ENCODE assay signal across 8 cellular contexts in genomic region chr10:31321396-31321941, GRCh38. TPM values are rescaled to one million over a fixed set of nuclear protein-coding genes. Genes with fewer than 3 reads are reported as not detected.
DNase-seq lines count a peak whose midpoint lies in the region; ATAC-seq, FAIRE-seq and TF ChIP-seq lines count a peak whose summit lies in the region.

No MANE protein-coding gene starts in this region.

- no peak for DNase-seq in Caco-2
- DNase-seq in Jurkat, Clone E6-1 (ENCODE audit: low read depth, low spot score) = no peak
- DNase-seq in activated naive CD4-positive, alpha-beta T cell treated with anti-CD3 and anti-CD28 coated beads, Interleukin-2, amount 10 ng/mL, durations not matched to agents 7 days and 5 days = peak; percentile 41
- no peak for DNase-seq in kidney
- DNase-seq in testis = no peak
- DNase-seq in GOT3 (lab: John Stamatoyannopoulos, UW) = no peak
- no peak for DNase-seq in posterior vena cava (ENCODE audit: low spot score)

- no peaks in the 10 kb centered on the region for H3K9me3 ChIP-seq in Caco-2
- no peaks in the 10 kb centered on the region for H3K9me3 ChIP-seq in kidney (ENCODE audit: control insufficient read depth in 1 of 2, low read length in 2 of 2)
- H3K9me3 ChIP-seq in testis = no peaks in the 10 kb centered on the region

- TF ChIP-seq POLR2A in testis (IDR thresholded peaks at IDR 0.05) = no peak

- WGBS in testis, 2 donors = 11 to 14% methylated on average over 10 of the region's 10 CpGs

- H3K9me3 Mint-ChIP-seq in Caco-2 (ENCODE audit: unreplicated experiment) = no peaks in the 10 kb centered on the region
- H3K9me3 Mint-ChIP-seq in activated naive CD4-positive, alpha-beta T cell treated with anti-CD3 and anti-CD28 coated beads, Interleukin-2, amount 10 ng/mL, durations not matched to agents 7 days and 5 days = no peaks in the 10 kb centered on the region

- H3K36me3 ChIP-seq in Caco-2 (ENCODE audit: control insufficient read depth, insufficient read depth, low read length) (no peaks in the 10 kb centered on the region), kidney (ENCODE audit: control insufficient read depth in 1 of 2, insufficient read depth in 2 of 2, low read length in 2 of 2) (no peaks in the 10 kb centered on the region), testis (ENCODE audit: low read depth, missing control alignments) (no peaks in the 10 kb centered on the region)

- peak overlapping the region; percentile 67 for H3K4me3 Mint-ChIP-seq in Caco-2 (ENCODE audit: unreplicated experiment)
- H3K4me3 Mint-ChIP-seq in activated naive CD4-positive, alpha-beta T cell treated with anti-CD3 and anti-CD28 coated beads, Interleukin-2, amount 10 ng/mL, durations not matched to agents 7 days and 5 days = peak overlapping the region; percentile 81

- FAIRE-seq in kidney (lab: Jason Lieb, UNC) = no peak

- peak overlapping the region in 1 of 2 donors; percentile 29 for H3K27ac ChIP-seq in kidney (ENCODE audit: low read depth in 2 of 2, low read length in 2 of 2)
- H3K27ac ChIP-seq in testis = peak overlapping the region in 1 of 2 donors; percentile 96

- peaks cover 7% of the 10 kb centered on the region for H3K36me3 Mint-ChIP-seq in Caco-2 (ENCODE audit: insufficient read depth, unreplicated experiment)
- H3K36me3 Mint-ChIP-seq in activated naive CD4-positive, alpha-beta T cell treated with anti-CD3 and anti-CD28 coated beads, Interleukin-2, amount 10 ng/mL, durations not matched to agents 7 days and 5 days = peaks cover 12% of the 10 kb centered on the region

- peaks cover 2% of the 10 kb centered on the region for H3K27me3 ChIP-seq in Caco-2 (replicated peaks; ENCODE audit: control insufficient read depth, insufficient read depth, low read length)
- no peaks in the 10 kb centered on the region for H3K27me3 ChIP-seq in testis

- no peaks in the 10 kb centered on the region for H3K4me1 Mint-ChIP-seq in Caco-2 (ENCODE audit: low read depth, unreplicated experiment)
- H3K4me1 Mint-ChIP-seq in activated naive CD4-positive, alpha-beta T cell treated with anti-CD3 and anti-CD28 coated beads, Interleukin-2, amount 10 ng/mL, durations not matched to agents 7 days and 5 days = peaks cover 43% of the 10 kb centered on the region

- H3K9ac ChIP-seq in kidney (ENCODE audit: low read length in 2 of 2) = peak overlapping the region in 1 of 2 donors; percentile 62

- H3K4me3 ChIP-seq in Caco-2 (ENCODE audit: low read depth, low read length) = no peak overlapping the region
- peak overlapping the region; percentile 88 for H3K4me3 ChIP-seq in Jurkat, Clone E6-1 (ENCODE audit: low read length)
- peak overlapping the region; percentile 75 to 86 for H3K4me3 ChIP-seq in kidney (ENCODE audit: low read length in 2 of 2)
- peak overlapping the region; percentile 92 to 99 for H3K4me3 ChIP-seq in testis

- POLR2A ChIA-PET in Caco-2 (lab: Charles Lee) = interaction anchor here (0.5 kb wide), 1 partner anchor 888 kb away, joined by 6 read pairs; no protein-coding TSS in a partner anchor

- CTCF ChIA-PET in Caco-2 (lab: Charles Lee) = no interaction called here
- CTCF ChIA-PET in activated naive CD4-positive, alpha-beta T cell treated with anti-CD3 and anti-CD28 coated beads, Interleukin-2, amount 10 ng/mL, durations not matched to agents 7 days and 5 days (lab: Charles Lee) = interaction anchor here (0.7 to 1.2 kb wide), 4 partner anchors 101 to 538 kb away, joined by 3 read pairs; no protein-coding TSS in a partner anchor

- peaks cover 36% of the 10 kb centered on the region for H3K27me3 Mint-ChIP-seq in Caco-2 (ENCODE audit: insufficient read depth, unreplicated experiment)
- peaks cover 4% of the 10 kb centered on the region for H3K27me3 Mint-ChIP-seq in activated naive CD4-positive, alpha-beta T cell treated with anti-CD3 and anti-CD28 coated beads, Interleukin-2, amount 10 ng/mL, durations not matched to agents 7 days and 5 days

- ATAC-seq in HG02938 (IDR thresholded peaks at IDR 0.05; ENCODE audit: unreplicated experiment) = no peak

- H3K4me1 ChIP-seq in Caco-2 (peaks cover 11% of the 10 kb centered on the region), kidney (ENCODE audit: control insufficient read depth in 1 of 2, insufficient read depth in 1 of 2, low read depth in 1 of 2, low read length in 2 of 2) (no peaks in the 10 kb centered on the region), testis (no peaks in the 10 kb centered on the region)

- BruUV-seq in Caco-2 (replicated peaks; lab: Mats Ljungman, UMichigan) = no TSS peak

- TF ChIP-seq CTCF in Caco-2 (IDR thresholded peaks at IDR 0.05; ENCODE audit: insufficient read depth in 1 of 2, low read depth in 1 of 2, low read length in 1 of 2, severe bottlenecking in 1 of 2, unreplicated experiment in 1 of 2) = no peak
- no peak for TF ChIP-seq CTCF in kidney (IDR thresholded peaks at IDR 0.05; ENCODE audit: borderline replicate concordance, extremely low read depth, insufficient read depth)
- no peak for TF ChIP-seq CTCF in testis (IDR thresholded peaks at IDR 0.05)

- intact Hi-C loops in Caco-2 (cut with micrococcal nuclease; ENCODE audit: unreplicated experiment) = no loop called here
- intact Hi-C loops in kidney (cut with DNase I) = no loop called here
- intact Hi-C loops in testis (cut with DNase I; ENCODE audit: low total_unique reads) = no loop called here
- intact Hi-C loops in posterior vena cava (cut with DNase I) = loop anchor here in 1 of 2 donors (10.0 kb wide), 1 partner anchor 537 kb away; no protein-coding TSS in a partner anchor

- H3K27ac Mint-ChIP-seq in Caco-2 (ENCODE audit: unreplicated experiment) = no peak overlapping the region
- H3K27ac Mint-ChIP-seq in activated naive CD4-positive, alpha-beta T cell treated with anti-CD3 and anti-CD28 coated beads, Interleukin-2, amount 10 ng/mL, durations not matched to agents 7 days and 5 days = peak overlapping the region; percentile 98

RNA-seq across cellular contexts. Expression of gene ZEB1, which starts 2.5 kb away (rescaled TPM):
- total RNA-seq in Caco-2 (2022) (not detected in 2 replicates), kidney (43.0 TPM), testis (10 to 100 TPM; 26.3 to 35.9 TPM), posterior vena cava (100 to 1,000 TPM; 118 to 141 TPM)
- 31.7 TPM for polyA plus RNA-seq in Jurkat, Clone E6-1 (2012; ENCODE audit: insufficient read depth, insufficient read length)
- polyA plus RNA-seq in kidney (ENCODE audit: insufficient read depth, low read depth, low replicate concordance) (5.5 TPM), testis (ENCODE audit: insufficient read depth, low read depth, low replicate concordance) (22.2 TPM)

Comparison
In these comparisons a context has a peak if more than half of its experiments do, and no peak if none do; other contexts are left out.
1. RNA of gene ZEB1, which starts 2.5 kb away (total RNA-seq): 118 to 141 TPM in posterior vena cava, 43.0 TPM in kidney (single experiment) and 26.3 to 35.9 TPM in testis; not detected in Caco-2; every median in the first group is over 10 times any median in the second.